In the genomic region with DNA sequence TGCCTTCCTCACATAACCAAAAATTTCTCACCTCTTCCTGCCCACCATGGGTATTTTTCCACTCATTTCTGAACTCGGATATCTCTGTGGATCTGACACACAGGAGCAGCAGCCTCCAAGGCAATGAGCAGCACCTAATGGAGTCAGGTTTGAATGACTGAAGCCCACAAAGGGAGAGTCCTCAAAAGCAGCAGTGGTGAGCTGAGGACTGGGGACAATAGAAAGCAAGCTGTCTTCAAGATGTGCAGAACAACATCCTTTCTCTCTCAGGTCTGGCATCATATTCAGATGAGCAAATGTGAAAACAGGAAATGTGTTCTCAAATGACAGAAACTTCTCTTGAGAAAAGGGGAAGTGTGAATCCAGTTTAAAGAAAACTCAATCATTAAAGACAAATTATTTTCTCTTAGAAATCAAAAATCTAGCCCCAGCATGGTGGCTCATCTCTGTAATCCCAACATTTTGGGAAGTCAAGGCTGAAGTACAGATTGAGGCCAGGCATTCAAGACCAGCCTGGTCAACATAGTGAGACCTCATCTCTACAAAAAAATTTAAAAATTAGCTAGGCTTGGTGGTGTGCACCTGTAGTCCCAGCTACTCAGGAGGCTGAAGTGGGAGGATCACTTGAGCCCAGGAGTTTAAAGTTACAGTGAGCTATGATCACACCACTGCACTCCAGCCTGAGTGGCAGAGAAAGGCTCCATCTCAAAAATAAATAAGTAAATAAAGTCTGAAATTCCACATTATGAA, we compare ENCODE assay signal across 8 cellular contexts. TPM values are rescaled to one million over a fixed set of nuclear protein-coding genes. Genes with fewer than 3 reads are reported as not detected.
DNase-seq lines count a peak whose midpoint lies in the region; ATAC-seq and TF ChIP-seq lines count a peak whose summit lies in the region.

No MANE protein-coding gene starts in this region.

- H3K9me3 ChIP-seq in neural progenitor cell (ENCODE audit: low read depth) = no peaks in the 10 kb centered on the region

- H4K20me1 ChIP-seq in neural progenitor cell (ENCODE audit: low read depth) = no peaks in the 10 kb centered on the region

- no peaks in the 10 kb centered on the region for H3K27me3 ChIP-seq in neural progenitor cell

- no peak overlapping the region for H3K9ac ChIP-seq in neural progenitor cell

- H3K9me3 Mint-ChIP-seq in activated naive CD4-positive, alpha-beta T cell treated with anti-CD3 and anti-CD28 coated beads, Interleukin-2, amount 10 ng/mL, durations not matched to agents 7 days and 5 days = no peaks in the 10 kb centered on the region
- no peaks in the 10 kb centered on the region for H3K9me3 Mint-ChIP-seq in neural progenitor cell

- peaks cover 24% of the 10 kb centered on the region for H3K4me1 Mint-ChIP-seq in activated naive CD4-positive, alpha-beta T cell treated with anti-CD3 and anti-CD28 coated beads, Interleukin-2, amount 10 ng/mL, durations not matched to agents 7 days and 5 days
- no peaks in the 10 kb centered on the region for H3K4me1 Mint-ChIP-seq in neural progenitor cell

- H3K27ac ChIP-seq in neural progenitor cell = no peak overlapping the region

- H3K4me3 ChIP-seq in neural progenitor cell = no peak overlapping the region

- H3K79me2 ChIP-seq in neural progenitor cell (ENCODE audit: low read depth) = no peaks in the 10 kb centered on the region

- H3K4me2 ChIP-seq in neural progenitor cell = no peak overlapping the region

- H3K4me1 ChIP-seq in neural progenitor cell = no peaks in the 10 kb centered on the region

- CTCF ChIA-PET in activated naive CD4-positive, alpha-beta T cell treated with anti-CD3 and anti-CD28 coated beads, Interleukin-2, amount 10 ng/mL, durations not matched to agents 7 days and 5 days (lab: Charles Lee) = no interaction called here

- H2AFZ ChIP-seq in neural progenitor cell (replicated peaks) = no peak overlapping the region

- no peaks in the 10 kb centered on the region for H3K27me3 Mint-ChIP-seq in activated naive CD4-positive, alpha-beta T cell treated with anti-CD3 and anti-CD28 coated beads, Interleukin-2, amount 10 ng/mL, durations not matched to agents 7 days and 5 days
- H3K27me3 Mint-ChIP-seq in neural progenitor cell (ENCODE audit: insufficient read depth, low read depth) = peaks cover 3% of the 10 kb centered on the region

- peaks cover 3% of the 10 kb centered on the region for H3K36me3 Mint-ChIP-seq in activated naive CD4-positive, alpha-beta T cell treated with anti-CD3 and anti-CD28 coated beads, Interleukin-2, amount 10 ng/mL, durations not matched to agents 7 days and 5 days
- H3K36me3 Mint-ChIP-seq in neural progenitor cell = no peaks in the 10 kb centered on the region

- no peaks in the 10 kb centered on the region for H3K36me3 ChIP-seq in neural progenitor cell

- ATAC-seq in GM18502 (IDR thresholded peaks at IDR 0.05; ENCODE audit: poor library complexity, unreplicated experiment) (peak; percentile 98), GM21447 (IDR thresholded peaks at IDR 0.05; ENCODE audit: unreplicated experiment) (peak; percentile 97), HG03575 (IDR thresholded peaks at IDR 0.05; ENCODE audit: extremely low read depth, insufficient number of reproducible peaks, low FRiP score, unreplicated experiment) (peak; percentile 85)

- peak overlapping the region; percentile 57 for H3K4me3 Mint-ChIP-seq in activated naive CD4-positive, alpha-beta T cell treated with anti-CD3 and anti-CD28 coated beads, Interleukin-2, amount 10 ng/mL, durations not matched to agents 7 days and 5 days
- no peak overlapping the region for H3K4me3 Mint-ChIP-seq in neural progenitor cell

- DNase-seq in activated naive CD4-positive, alpha-beta T cell treated with anti-CD3 and anti-CD28 coated beads, Interleukin-2, amount 10 ng/mL, durations not matched to agents 7 days and 5 days = peak; percentile 54
- no peak for DNase-seq in effector CD8-positive, alpha-beta T cell (lab: John Stamatoyannopoulos, UW)
- DNase-seq in mucosa of gallbladder (ENCODE audit: low spot score) (no peak), neural progenitor cell (ENCODE audit: low spot score) (no peak), middle frontal gyrus (ENCODE audit: extremely low spot score, low spot score) (no peak)

- H3F3A ChIP-seq in neural progenitor cell (ENCODE audit: low read depth) = no peaks in the 10 kb centered on the region

- H3K27ac Mint-ChIP-seq in activated naive CD4-positive, alpha-beta T cell treated with anti-CD3 and anti-CD28 coated beads, Interleukin-2, amount 10 ng/mL, durations not matched to agents 7 days and 5 days = peak overlapping the region; percentile 100
- no peak overlapping the region for H3K27ac Mint-ChIP-seq in neural progenitor cell

- no peak for TF ChIP-seq CTCF in neural progenitor cell (IDR thresholded peaks at IDR 0.05)

RNA-seq across cellular contexts. Expression of gene C12orf42, which starts 54.2 kb away (rescaled TPM):
- total RNA-seq in mucosa of gallbladder = not detected
- total RNA-seq in neural progenitor cell (ENCODE audit: low replicate concordance) = 0.56 and 1.1 TPM in 2 replicates
